In genomic region chr11:70569996-70570692, GRCh38 we compare ENCODE assay signal across 26 cellular contexts.
"Had no signal": no experiment of that assay in that cellular context is flagged by ENCODE, and none has a peak within 500 bp of the region (broad histone marks: within the 10 kb centered on the region; RNA-seq: fewer than 3 reads in every experiment).

No MANE protein-coding gene starts in this region.

- H3K4me3 ChIP-seq: body of pancreas, left lung, pancreas, tibial artery had no signal

- H3K27ac ChIP-seq: body of pancreas, neutrophil, pancreas, tibial artery had no signal

- ATAC-seq: body of pancreas; left lung; natural killer cell; pancreas; right cardiac atrium; stimulated activated effector memory CD8-positive, alpha-beta T cell treated with anti-CD3 and anti-CD28 coated beads, Interleukin-12 subunit alpha, Interleukin-12 subunit beta, amount 100 ng/mL, for 72 hours; stimulated activated naive CD8-positive, alpha-beta T cell treated with anti-CD3 and anti-CD28 coated beads, Interleukin-15, amount 100 ng/mL, for 72 hours; WTC11 had no signal

- H3K9me3 ChIP-seq: body of pancreas, left lung, neutrophil, pancreas, tibial artery had no signal

- H3K27me3 ChIP-seq: body of pancreas, left lung, pancreas had no signal

- DNase-seq: activated CD4-positive, alpha-beta T cell treated with anti-CD3 and anti-CD28 coated beads, Interleukin-2, amount 50 U/mL, for 4 hours; activated CD8-positive, alpha-beta memory T cell treated with anti-CD3 and anti-CD28 coated beads for 24 hours; activated CD8-positive, alpha-beta memory T cell treated with anti-CD3 and anti-CD28 coated beads, Interleukin-2, amount 50 U/mL, for 48 hours; activated effector memory CD4-positive, alpha-beta T cell treated with Interleukin-2 at 50 U/mL for 16 hours; activated naive CD4-positive, alpha-beta T cell treated with anti-CD3 and anti-CD28 coated beads for 36 hours; activated naive CD8-positive, alpha-beta T cell treated with anti-CD3 and anti-CD28 coated beads, Interleukin-2, amount 10 ng/mL, durations not matched to agents 7 days and 5 days; activated T-cell treated with anti-CD3 and anti-CD28 coated beads, Interleukin-2, amount 50 U/mL, for 48 hours; amygdala; body of pancreas; effector CD4-positive, alpha-beta T cell; erythroblast; foreskin fibroblast; immature natural killer cell; kidney glomerular epithelial cell; left lung; mammary epithelial cell; natural killer cell; right cardiac atrium; stimulated activated CD4-positive, alpha-beta T cell treated with anti-CD3 and anti-CD28 coated beads, Interleukin-12 subunit alpha, Interleukin-12 subunit beta, amount 100 ng/mL, for 4 hours; stimulated activated naive CD8-positive, alpha-beta T cell treated with anti-CD3 and anti-CD28 coated beads, Interleukin-15, amount 100 ng/mL, for 72 hours; T1000 had no signal

- H3K36me3 ChIP-seq: left lung, neutrophil, pancreas, tibial artery had no signal

- H3K4me1 ChIP-seq: body of pancreas, pancreas had no signal
